10 cellular contexts compared by ENCODE assay signal in the genomic region with DNA sequence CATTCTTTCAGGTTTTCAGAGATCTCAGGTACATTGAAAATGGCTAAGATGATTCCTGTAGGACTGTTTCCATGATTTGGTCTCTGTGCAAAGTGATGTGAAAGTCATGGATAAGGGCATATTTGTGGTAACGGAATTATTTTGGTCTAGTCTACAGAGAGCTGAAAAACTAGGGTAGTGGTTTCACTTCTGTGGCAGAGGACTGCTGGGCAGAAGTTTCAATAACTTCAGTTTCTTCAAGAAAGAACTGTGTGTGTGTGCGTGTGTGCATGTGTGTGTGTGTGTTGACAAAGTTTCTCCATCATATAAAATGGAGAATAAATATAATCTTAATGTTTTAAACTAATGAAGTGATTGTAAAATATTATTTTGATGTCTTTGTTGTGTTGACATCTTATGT. TPM values are rescaled to one million over a fixed set of nuclear protein-coding genes. Genes with fewer than 3 reads are reported as not detected.
DNase-seq lines count a peak whose midpoint lies in the region; ATAC-seq and TF ChIP-seq lines count a peak whose summit lies in the region.
"Had no signal": no experiment of that assay in that cellular context is flagged by ENCODE, and none has a peak within 500 bp of the region (broad histone marks: within the 10 kb centered on the region; RNA-seq: fewer than 3 reads in every experiment).

No MANE protein-coding gene starts in this region.

- H2AFZ ChIP-seq in KMS-11 (ENCODE audit: low read depth): no peak overlapping the region

- no peaks in the 10 kb centered on the region for H3K27me3 Mint-ChIP-seq in CD4-positive, alpha-beta T cell
- no peaks in the 10 kb centered on the region for H3K27me3 Mint-ChIP-seq in activated CD8-positive, alpha-beta T cell treated with anti-CD3 and anti-CD28 coated beads, Interleukin-2, amount 10 ng/mL, durations not matched to agents 7 days and 5 days (ENCODE audit: low read depth)
- H3K27me3 Mint-ChIP-seq in memory B cell: no peaks in the 10 kb centered on the region

- CTCF ChIA-PET in CD4-positive, alpha-beta T cell (lab: Charles Lee): no interaction called here
- CTCF ChIA-PET in activated CD8-positive, alpha-beta T cell treated with anti-CD3 and anti-CD28 coated beads, Interleukin-2, amount 10 ng/mL, durations not matched to agents 7 days and 5 days (lab: Charles Lee): interaction anchor here (1.2 kb wide), 1 partner anchor 216 kb away, joined by 4 read pairs; no protein-coding TSS in a partner anchor

- DNase-seq in CD4-positive, alpha-beta T cell: no peak
- DNase-seq in activated CD8-positive, alpha-beta T cell treated with anti-CD3 and anti-CD28 coated beads, Interleukin-2, amount 10 ng/mL, durations not matched to agents 7 days and 5 days: no peak
- DNase-seq in memory B cell (ENCODE audit: low spot score in 2 of 2): no peak
- DNase-seq in vagina (ENCODE audit: extremely low spot score in 2 of 2): no peak
- no peak for DNase-seq in GM19240 (ENCODE audit: insufficient read length, low spot score)
- DNase-seq in C1 segment of cervical spinal cord (lab: John Stamatoyannopoulos, UW): no peak
- DNase-seq: kidney had no signal

- no peak overlapping the region for H3K27ac ChIP-seq in CD4-positive, alpha-beta T cell (ENCODE audit: low read depth, low read length)
- H3K27ac ChIP-seq in KMS-11 (no peak overlapping the region), vagina (no peak overlapping the region)

- no peaks in the 10 kb centered on the region for H3K9me3 ChIP-seq in CD4-positive, alpha-beta T cell (ENCODE audit: control insufficient read depth, low read length)
- H3K9me3 ChIP-seq in vagina: no peaks in the 10 kb centered on the region

- peaks cover 42% of the 10 kb centered on the region for H3K79me2 ChIP-seq in KMS-11 (ENCODE audit: insufficient read depth, low read depth)

- peaks cover 40% of the 10 kb centered on the region for H3K4me1 ChIP-seq in KMS-11 (ENCODE audit: low read depth, poor library complexity, severe bottlenecking)
- H3K4me1 ChIP-seq in vagina: peaks cover 42% of the 10 kb centered on the region

- H3K4me1 Mint-ChIP-seq in CD4-positive, alpha-beta T cell (ENCODE audit: low read depth): peaks cover 62% of the 10 kb centered on the region
- peaks cover 41% of the 10 kb centered on the region for H3K4me1 Mint-ChIP-seq in activated CD8-positive, alpha-beta T cell treated with anti-CD3 and anti-CD28 coated beads, Interleukin-2, amount 10 ng/mL, durations not matched to agents 7 days and 5 days (ENCODE audit: low read depth)
- peaks cover 33% of the 10 kb centered on the region for H3K4me1 Mint-ChIP-seq in memory B cell

- H3K4me2 ChIP-seq in KMS-11: peak overlapping the region; percentile 72

- no peaks in the 10 kb centered on the region; the same call in 1 of the 2 replicates for H4K20me1 ChIP-seq in KMS-11 (ENCODE audit: insufficient read depth)

- POLR2A ChIA-PET in CD4-positive, alpha-beta T cell (lab: Charles Lee): no interaction called here
- POLR2A ChIA-PET in activated CD8-positive, alpha-beta T cell treated with anti-CD3 and anti-CD28 coated beads, Interleukin-2, amount 10 ng/mL, durations not matched to agents 7 days and 5 days (lab: Charles Lee): no interaction called here

- intact Hi-C loops in CD4-positive, alpha-beta T cell (cut with DNase I, micrococcal nuclease): loop anchor here in 1 of 2 experiments (5.0 kb wide), 2 partner anchors 180 to 825 kb away; a partner anchor contains a TSS
- intact Hi-C loops in vagina (cut with DNase I): no loop called here

- ATAC-seq in CD4-positive, alpha-beta T cell (ENCODE audit: poor library complexity): no peak
- ATAC-seq in activated CD8-positive, alpha-beta T cell treated with anti-CD3 and anti-CD28 coated beads, Interleukin-2, amount 10 ng/mL, durations not matched to agents 7 days and 5 days: no peak
- ATAC-seq in memory B cell (ENCODE audit: low read depth) (no peak), HG02970 (IDR thresholded peaks at IDR 0.05; ENCODE audit: low FRiP score, unreplicated experiment) (no peak)

- H3K9me3 Mint-ChIP-seq in CD4-positive, alpha-beta T cell: no peaks in the 10 kb centered on the region
- no peaks in the 10 kb centered on the region for H3K9me3 Mint-ChIP-seq in activated CD8-positive, alpha-beta T cell treated with anti-CD3 and anti-CD28 coated beads, Interleukin-2, amount 10 ng/mL, durations not matched to agents 7 days and 5 days (ENCODE audit: insufficient read depth)
- H3K9me3 Mint-ChIP-seq in memory B cell: no peaks in the 10 kb centered on the region

- peaks cover 83% of the 10 kb centered on the region for H3K36me3 Mint-ChIP-seq in CD4-positive, alpha-beta T cell (ENCODE audit: low read depth)
- peaks cover 58% of the 10 kb centered on the region for H3K36me3 Mint-ChIP-seq in activated CD8-positive, alpha-beta T cell treated with anti-CD3 and anti-CD28 coated beads, Interleukin-2, amount 10 ng/mL, durations not matched to agents 7 days and 5 days (ENCODE audit: low read depth)
- H3K36me3 Mint-ChIP-seq in memory B cell: peaks cover 20% of the 10 kb centered on the region

- no peaks in the 10 kb centered on the region for H3K36me3 ChIP-seq in KMS-11 (ENCODE audit: insufficient read depth)
- H3K36me3 ChIP-seq in vagina: peaks cover 0 to 21% of the 10 kb centered on the region in 2 donors

- TF ChIP-seq CTCF in CD4-positive, alpha-beta T cell (IDR thresholded peaks at IDR 0.05): no peak
- no peak for TF ChIP-seq CTCF in KMS-11 (conservative IDR thresholded peaks at IDR 0.05; ENCODE audit: low read depth, low read length)
- no peak for TF ChIP-seq CTCF in vagina (IDR thresholded peaks at IDR 0.05)

- no peaks in the 10 kb centered on the region for H3K27me3 ChIP-seq in CD4-positive, alpha-beta T cell (ENCODE audit: control insufficient read depth, insufficient read depth, low read length)
- no peaks in the 10 kb centered on the region for H3K27me3 ChIP-seq in KMS-11 (ENCODE audit: insufficient read depth, low read depth)
- H3K27me3 ChIP-seq in vagina: no peaks in the 10 kb centered on the region

- TF ChIP-seq POLR2A in vagina (IDR thresholded peaks at IDR 0.05): no peak

- no peak overlapping the region for H3K9ac ChIP-seq in KMS-11

- no peak overlapping the region for H3K4me3 ChIP-seq in KMS-11 (IDR thresholded peaks at IDR 0.05; ENCODE audit: insufficient read depth, low read depth, low read length)
- H3K4me3 ChIP-seq in vagina: no peak overlapping the region

- H3K27ac Mint-ChIP-seq in CD4-positive, alpha-beta T cell: peak overlapping the region; percentile 98
- peak overlapping the region; percentile 14 for H3K27ac Mint-ChIP-seq in activated CD8-positive, alpha-beta T cell treated with anti-CD3 and anti-CD28 coated beads, Interleukin-2, amount 10 ng/mL, durations not matched to agents 7 days and 5 days
- H3K27ac Mint-ChIP-seq in memory B cell: peak overlapping the region; percentile 72

- peak overlapping the region; percentile 60 for H3K4me3 Mint-ChIP-seq in CD4-positive, alpha-beta T cell
- no peak overlapping the region for H3K4me3 Mint-ChIP-seq in activated CD8-positive, alpha-beta T cell treated with anti-CD3 and anti-CD28 coated beads, Interleukin-2, amount 10 ng/mL, durations not matched to agents 7 days and 5 days
- H3K4me3 Mint-ChIP-seq in memory B cell: peak overlapping the region; percentile 51

RNA-seq across cellular contexts. Expression of a gene that starts 4.3 kb away (rescaled TPM):
- 100 to 1,000 TPM; 125 to 133 TPM for total RNA-seq in CD4-positive, alpha-beta T cell
- 10 to 100 TPM; 67.4 to 68.4 TPM for total RNA-seq in activated CD8-positive, alpha-beta T cell treated with anti-CD3 and anti-CD28 coated beads, Interleukin-2, amount 10 ng/mL, durations not matched to agents 7 days and 5 days
- 62.1 TPM for total RNA-seq in vagina

RNA-seq across cellular contexts. Expression of a gene that starts 12.4 kb away (rescaled TPM):
- not detected for total RNA-seq in CD4-positive, alpha-beta T cell
- total RNA-seq in activated CD8-positive, alpha-beta T cell treated with anti-CD3 and anti-CD28 coated beads, Interleukin-2, amount 10 ng/mL, durations not matched to agents 7 days and 5 days: not detected
- total RNA-seq in vagina: 35.4 TPM
- total RNA-seq: activated CD8-positive, alpha-beta memory T cell treated with anti-CD3 and anti-CD28 coated beads for 36 hours had no signal

Comparison
In these comparisons a context has a peak if more than half of its experiments do, and no peak if none do; other contexts are left out.
1. H3K27ac Mint-ChIP-seq: peak in every context shown above with its lines; median percentile 98 in CD4-positive, alpha-beta T cell; 72 in memory B cell; 14 in activated CD8-positive, alpha-beta T cell treated with anti-CD3 and anti-CD28 coated beads, Interleukin-2, amount 10 ng/mL, durations not matched to agents 7 days and 5 days.
2. RNA of a gene that starts 12.4 kb away (total RNA-seq): 35.4 TPM in vagina (single experiment); not detected in activated CD8-positive, alpha-beta T cell treated with anti-CD3 and anti-CD28 coated beads, Interleukin-2, amount 10 ng/mL, durations not matched to agents 7 days and 5 days and not detected in CD4-positive, alpha-beta T cell; every median in the first group is over 10 times any median in the second.